In genomic region chr5:61777292-61777691, GRCh38 we compare ENCODE assay signal across 14 cellular contexts.
DNase-seq lines count a peak whose midpoint lies in the region; ATAC-seq and TF ChIP-seq lines count a peak whose summit lies in the region.
"Had no signal": no experiment of that assay in that cellular context is flagged by ENCODE, and none has a peak within 500 bp of the region (broad histone marks: within the 10 kb centered on the region; RNA-seq: fewer than 3 reads in every experiment).

No MANE protein-coding gene starts in this region.

- H3K27me3 ChIP-seq in BLaER1 (no peaks in the 10 kb centered on the region), OCI-LY3 (ENCODE audit: low read depth, low read length) (0 out of 2 replicates have a peak, but pooled peaks cover 6% of the 10 kb centered on the region)

- H3K27ac ChIP-seq in BLaER1, result no peak overlapping the region
- H3K27ac ChIP-seq in HEK293 (ENCODE audit: extremely low read depth, low read depth, low read length), result no peak overlapping the region
- H3K27ac ChIP-seq in OCI-LY3 (ENCODE audit: low read length), result no peak overlapping the region
- H3K27ac ChIP-seq: HL-60 had no signal

- TF ChIP-seq CTCF in HEK293 (tag by site-specific recombination; IDR thresholded peaks at IDR 0.05) (no peak), OCI-LY3 (IDR thresholded peaks at IDR 0.05; ENCODE audit: low read depth, low read length) (no peak)

- CTCF ChIA-PET in HEK293 (lab: Yijun Ruan, JAX), result interaction anchor here (0.8 to 1.8 kb wide), 2 partner anchors 9 to 571 kb away, joined by 3 to 7 read pairs; no protein-coding TSS in a partner anchor

- H4K20me1 ChIP-seq in BLaER1 (no peaks in the 10 kb centered on the region), OCI-LY3 (ENCODE audit: insufficient read depth, low read length) (no peaks in the 10 kb centered on the region)

- POLR2A ChIA-PET in HEK293 (lab: Yijun Ruan, JAX), result no interaction called here

- H3K9me3 ChIP-seq in BLaER1 (no peaks in the 10 kb centered on the region), HEK293 (ENCODE audit: control insufficient read depth, insufficient read depth, low read depth, low read length) (no peaks in the 10 kb centered on the region), OCI-LY3 (ENCODE audit: insufficient read depth, low read length) (no peaks in the 10 kb centered on the region)

- H3K36me3 ChIP-seq in BLaER1 (no peaks in the 10 kb centered on the region), HEK293 (ENCODE audit: control insufficient read depth in 2 of 2, insufficient read depth in 1 of 2, low read length in 2 of 2) (no peaks in the 10 kb centered on the region), OCI-LY3 (replicated peaks; ENCODE audit: low read depth, low read length) (no peaks in the 10 kb centered on the region)

- H3K4me1 ChIP-seq in BLaER1, result peaks cover 9% of the 10 kb centered on the region
- H3K4me1 ChIP-seq in HEK293 (ENCODE audit: control insufficient read depth, insufficient read depth, low read length), result no peaks in the 10 kb centered on the region
- no peaks in the 10 kb centered on the region for H3K4me1 ChIP-seq in OCI-LY3 (ENCODE audit: low read length)

- ATAC-seq in HG03280 (IDR thresholded peaks at IDR 0.05; ENCODE audit: unreplicated experiment), result no peak
- ATAC-seq: CD8-positive, alpha-beta T cell; K562 had no signal

- DNase-seq in iPS-NIHi11 (ENCODE audit: low spot score) (no peak), NCI-H69 (lab: John Stamatoyannopoulos, UW) (no peak)
- DNase-seq: AML-193; Calu3; CD8-positive, alpha-beta T cell; DMS79 treated with DMSO at 0.1 percent for 48 hours; GF-D8; H9 had no signal

- H3K4me3 ChIP-seq in BLaER1, result no peak overlapping the region
- H3K4me3 ChIP-seq in HEK293 (ENCODE audit: low read depth, low read length), result no peak overlapping the region
- H3K4me3 ChIP-seq in OCI-LY3 (ENCODE audit: low read length), result peak overlapping the region; percentile 18; the same call in 1 of the 2 replicates
- H3K4me3 ChIP-seq: K562 had no signal

- H2AFZ ChIP-seq in OCI-LY3 (ENCODE audit: low read depth, low read length), result no peak overlapping the region

- H3K79me2 ChIP-seq in OCI-LY3 (ENCODE audit: low read length), result no peaks in the 10 kb centered on the region

- no peak overlapping the region for H3K9ac ChIP-seq in BLaER1
- no peak overlapping the region for H3K9ac ChIP-seq in OCI-LY3 (ENCODE audit: low read length)

- H3K4me2 ChIP-seq in BLaER1 (peak overlapping the region; percentile 53), OCI-LY3 (ENCODE audit: low read length) (peak overlapping the region; percentile 20)

TF ChIP-seq in HEK293, 187 proteins besides CTCF, POLR2A, EP300 and RAD21:
- TF ChIP-seq AEBP2 (tag by site-specific recombination; IDR thresholded peaks at IDR 0.05; ENCODE audit: borderline replicate concordance) (no peak), REST (tag by site-specific recombination; IDR thresholded peaks at IDR 0.05) (peak; percentile 52; the same call in 1 of the 2 replicates), ZNF701 (tag by site-specific recombination; IDR thresholded peaks at IDR 0.05) (no peak)
